27 cellular contexts compared by ENCODE assay signal in the genomic region with DNA sequence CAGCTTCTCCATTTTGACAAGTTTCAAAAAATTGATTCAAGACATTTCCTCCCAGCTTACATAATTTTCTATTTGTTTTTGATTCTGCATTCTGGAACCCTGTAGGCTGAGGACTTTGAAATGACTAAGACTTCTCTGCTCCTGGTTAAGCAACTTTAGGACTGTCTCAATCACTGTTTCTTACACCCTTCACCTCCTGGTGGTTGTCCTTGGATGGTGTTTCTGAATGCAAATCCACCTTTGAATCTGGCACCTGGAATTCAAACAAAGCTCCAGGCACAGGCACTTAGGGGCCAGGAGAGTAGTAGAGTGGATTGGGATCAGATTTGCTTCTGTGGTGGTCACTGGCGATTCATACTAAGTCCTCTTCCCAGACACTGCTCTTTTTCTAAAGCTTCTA.
DNase-seq lines count a peak whose midpoint lies in the region; ATAC-seq and TF ChIP-seq lines count a peak whose summit lies in the region.
"Had no signal": no experiment of that assay in that cellular context is flagged by ENCODE, and none has a peak within 500 bp of the region (broad histone marks: within the 10 kb centered on the region; RNA-seq: fewer than 3 reads in every experiment).

No MANE protein-coding gene starts in this region.

- ATAC-seq in effector memory CD8-positive, alpha-beta T cell (replicated peaks), result no peak
- ATAC-seq in psoas muscle, result no peak
- ATAC-seq: stimulated activated effector memory CD8-positive, alpha-beta T cell treated with anti-CD3 and anti-CD28 coated beads, Interleukin-12 subunit alpha, Interleukin-12 subunit beta, amount 100 ng/mL, for 72 hours; T-cell had no signal

- DNase-seq in NCI-H69 (lab: John Stamatoyannopoulos, UW), result peak; percentile 16
- no peak for DNase-seq in epithelial cell of proximal tubule (ENCODE audit: low read depth)
- no peak for DNase-seq in neural crest cell (ENCODE audit: low read depth, low spot score)
- no peak for DNase-seq in effector memory CD8-positive, alpha-beta T cell
- no peak for DNase-seq in psoas muscle
- DNase-seq in D341Med (ENCODE audit: low spot score), result no peak
- no peak for DNase-seq in COLO668 (lab: John Stamatoyannopoulos, UW; ENCODE audit: unreplicated experiment)
- DNase-seq: ACHN; activated CD4-positive, alpha-beta T cell treated with anti-CD3 and anti-CD28 coated beads for 1 hour; activated CD8-positive, alpha-beta memory T cell treated with anti-CD3 and anti-CD28 coated beads for 24 hours; activated gamma-delta T cell treated with Interleukin-2 at 50 U/mL for 16 hours; activated T-cell treated with anti-CD3 and anti-CD28 coated beads, Interleukin-2, amount 50 U/mL, for 1 hour; colonic mucosa; EL; kidney glomerular epithelial cell; mesenchymal stem cell; MG63; NCI-H2081 treated with DMSO at 0.1 percent for 48 hours; NCI-H446 treated with DMSO at 0.1 percent for 48 hours; occipital lobe; retina; substantia nigra; T-cell had no signal

- 96 to 100% (median 97%) methylated on average over 1 of the region's 1 CpG for WGBS in psoas muscle, 3 donors

- no peaks in the 10 kb centered on the region for H3K36me3 ChIP-seq in psoas muscle (ENCODE audit: insufficient read depth in 1 of 2, low read depth in 1 of 2)
- H3K36me3 ChIP-seq: BLaER1 treated with 17β-estradiol and CSF1 and Interleukin-3, amounts not matched to agents 10 nM and 100 nM; colonic mucosa; MG63 had no signal

- no peaks in the 10 kb centered on the region for H3K4me1 ChIP-seq in psoas muscle
- H3K4me1 ChIP-seq: BLaER1 treated with 17β-estradiol and CSF1 and Interleukin-3, amounts not matched to agents 10 nM and 100 nM; colonic mucosa had no signal

- H3K27ac ChIP-seq in C4-2B (no peak overlapping the region), psoas muscle (no peak overlapping the region)
- H3K27ac ChIP-seq: BLaER1 treated with 17β-estradiol and CSF1 and Interleukin-3, amounts not matched to agents 10 nM and 100 nM; colonic mucosa had no signal

- 0 out of 2 replicates have a peak, but pooled peaks have one; percentile 6 for TF ChIP-seq CTCF in C4-2B (conservative IDR thresholded peaks at IDR 0.05)
- TF ChIP-seq CTCF in epithelial cell of proximal tubule (conservative IDR thresholded peaks at IDR 0.05; ENCODE audit: low read depth, low read length), result peak; percentile 34
- peak; percentile 38 for TF ChIP-seq CTCF in neural crest cell (conservative IDR thresholded peaks at IDR 0.05)
- no peak for TF ChIP-seq CTCF in psoas muscle (IDR thresholded peaks at IDR 0.05)

- no peak overlapping the region for H3K27ac Mint-ChIP-seq in neural crest cell (ENCODE audit: unreplicated experiment)
- no peak overlapping the region for H3K27ac Mint-ChIP-seq in effector memory CD8-positive, alpha-beta T cell
- H3K27ac Mint-ChIP-seq: brain; stimulated activated effector memory CD8-positive, alpha-beta T cell treated with anti-CD3 and anti-CD28 coated beads, Interleukin-12 subunit alpha, Interleukin-12 subunit beta, amount 100 ng/mL, for 72 hours; T-cell had no signal

- H3K36me3 Mint-ChIP-seq in neural crest cell (ENCODE audit: low read depth), result no peaks in the 10 kb centered on the region
- H3K36me3 Mint-ChIP-seq in effector memory CD8-positive, alpha-beta T cell (ENCODE audit: insufficient read depth), result peaks cover 5% of the 10 kb centered on the region
- H3K36me3 Mint-ChIP-seq: brain; stimulated activated effector memory CD8-positive, alpha-beta T cell treated with anti-CD3 and anti-CD28 coated beads, Interleukin-12 subunit alpha, Interleukin-12 subunit beta, amount 100 ng/mL, for 72 hours; T-cell had no signal

- H3K4me3 Mint-ChIP-seq in neural crest cell, result no peak overlapping the region
- H3K4me3 Mint-ChIP-seq in effector memory CD8-positive, alpha-beta T cell, result no peak overlapping the region
- H3K4me3 Mint-ChIP-seq: brain; stimulated activated effector memory CD8-positive, alpha-beta T cell treated with anti-CD3 and anti-CD28 coated beads, Interleukin-12 subunit alpha, Interleukin-12 subunit beta, amount 100 ng/mL, for 72 hours; T-cell had no signal

- H3K27me3 Mint-ChIP-seq in neural crest cell (ENCODE audit: low read depth), result no peaks in the 10 kb centered on the region
- peaks cover 0 to 12% of the 10 kb centered on the region in 2 donors for H3K27me3 Mint-ChIP-seq in effector memory CD8-positive, alpha-beta T cell

- H3K4me3 ChIP-seq in epithelial cell of proximal tubule (ENCODE audit: low read depth, low read length), result no peak overlapping the region
- H3K4me3 ChIP-seq in psoas muscle, result no peak overlapping the region
- H3K4me3 ChIP-seq: BLaER1 treated with 17β-estradiol and CSF1 and Interleukin-3, amounts not matched to agents 10 nM and 100 nM; colonic mucosa; MG63 had no signal

- intact Hi-C loops in psoas muscle (cut with DNase I), result no loop called here

- H3K9me3 ChIP-seq in psoas muscle, result no peaks in the 10 kb centered on the region
- H3K9me3 ChIP-seq: BLaER1 treated with 17β-estradiol and CSF1 and Interleukin-3, amounts not matched to agents 10 nM and 100 nM; colonic mucosa; MG63 had no signal

- H3K4me1 Mint-ChIP-seq in neural crest cell, result no peaks in the 10 kb centered on the region
- H3K4me1 Mint-ChIP-seq in effector memory CD8-positive, alpha-beta T cell (ENCODE audit: low read depth in 2 of 2), result no peaks in the 10 kb centered on the region
- H3K4me1 Mint-ChIP-seq: brain; stimulated activated effector memory CD8-positive, alpha-beta T cell treated with anti-CD3 and anti-CD28 coated beads, Interleukin-12 subunit alpha, Interleukin-12 subunit beta, amount 100 ng/mL, for 72 hours; T-cell had no signal

- no peaks in the 10 kb centered on the region for H3K9me3 Mint-ChIP-seq in neural crest cell
- no peaks in the 10 kb centered on the region for H3K9me3 Mint-ChIP-seq in effector memory CD8-positive, alpha-beta T cell
- H3K9me3 Mint-ChIP-seq: stimulated activated effector memory CD8-positive, alpha-beta T cell treated with anti-CD3 and anti-CD28 coated beads, Interleukin-12 subunit alpha, Interleukin-12 subunit beta, amount 100 ng/mL, for 72 hours; T-cell had no signal

- H3K27me3 ChIP-seq in psoas muscle (ENCODE audit: insufficient read depth in 3 of 3, low read length in 2 of 3), result no peaks in the 10 kb centered on the region
- H3K27me3 ChIP-seq: BLaER1 treated with 17β-estradiol and CSF1 and Interleukin-3, amounts not matched to agents 10 nM and 100 nM; colonic mucosa; MG63 had no signal
